22 cellular contexts compared by ENCODE assay signal in the genomic region with DNA sequence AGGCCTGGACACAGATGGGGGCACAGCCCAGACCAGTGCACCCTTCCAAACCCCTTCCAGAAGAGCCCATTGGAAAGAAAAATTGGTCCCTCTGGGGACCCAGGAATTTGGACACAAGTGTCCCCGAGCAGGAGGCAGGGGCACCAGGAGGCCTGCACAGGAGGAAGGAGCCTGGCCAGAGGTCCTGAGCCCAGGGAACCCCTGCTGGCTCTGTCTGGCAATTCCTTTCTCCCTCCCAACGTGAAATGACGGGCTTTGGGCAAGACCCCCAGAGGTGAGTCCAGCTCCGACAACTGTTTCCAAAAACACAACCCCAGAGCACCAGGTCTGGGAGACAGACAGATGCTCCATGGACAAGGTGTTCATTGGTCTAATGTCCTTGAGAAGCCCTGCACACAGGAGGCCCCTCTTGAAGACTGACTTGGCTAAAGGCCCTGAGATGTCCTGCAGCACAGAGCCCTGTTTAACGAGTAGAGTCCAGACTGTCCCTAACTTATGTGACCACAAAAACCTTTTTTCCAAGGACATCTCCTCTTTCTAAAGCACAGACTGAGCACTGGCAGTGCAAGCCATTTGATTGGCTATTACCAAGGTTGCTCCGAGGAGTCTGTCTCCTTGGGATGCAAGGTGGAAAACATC.
"Had no signal": no experiment of that assay in that cellular context is flagged by ENCODE, and none has a peak within 500 bp of the region (broad histone marks: within the 10 kb centered on the region; RNA-seq: fewer than 3 reads in every experiment).

No MANE protein-coding gene starts in this region.

- H3K27me3 ChIP-seq: body of pancreas had no signal

- H3K4me1 ChIP-seq: body of pancreas had no signal

- DNase-seq: activated B cell treated with CpG ODN at 0.5 μM for 24 hours; activated CD4-positive, alpha-beta T cell treated with anti-CD3 and anti-CD28 coated beads for 1 hour; activated CD4-positive, alpha-beta T cell treated with anti-CD3 and anti-CD28 coated beads, Interleukin-2, amount 10 ng/mL, durations not matched to agents 24 days and 14 days; activated CD4-positive, alpha-beta T cell treated with anti-CD3 and anti-CD28 coated beads, Interleukin-2, amount 50 U/mL, for 48 hours; activated CD8-positive, alpha-beta memory T cell treated with anti-CD3 and anti-CD28 coated beads, Interleukin-2, amount 10 ng/mL, durations not matched to agents 7 days and 5 days; activated effector memory CD4-positive, alpha-beta T cell treated with Interleukin-2 at 50 U/mL for 16 hours; activated naive CD4-positive, alpha-beta T cell; activated T-cell treated with anti-CD3 and anti-CD28 coated beads, Interleukin-2, amount 50 U/mL, for 24 hours; body of pancreas; Karpas-422; MM.1S; NCI-H1105; NCI-H1436; NCI-H1694 treated with DMSO at 0.1 percent for 48 hours; NCI-H510A treated with DMSO at 0.1 percent for 48 hours; NCI-H69; NK-92 treated with Interleukin-12 subunit alpha and Interleukin-12 subunit beta, amount 100 ng/mL, for 24 hours; SIG-M5; T-helper 17 cell; T-helper 9 cell had no signal

- ATAC-seq: activated CD8-positive, alpha-beta memory T cell treated with anti-CD3 and anti-CD28 coated beads, Interleukin-2, amount 10 ng/mL, durations not matched to agents 7 days and 5 days; body of pancreas; T-helper 17 cell had no signal

- H3K27ac ChIP-seq: body of pancreas had no signal

- H3K4me3 ChIP-seq: body of pancreas had no signal

- FAIRE-seq: bronchial epithelial cell, RCC 7860 had no signal
